In the genomic region with DNA sequence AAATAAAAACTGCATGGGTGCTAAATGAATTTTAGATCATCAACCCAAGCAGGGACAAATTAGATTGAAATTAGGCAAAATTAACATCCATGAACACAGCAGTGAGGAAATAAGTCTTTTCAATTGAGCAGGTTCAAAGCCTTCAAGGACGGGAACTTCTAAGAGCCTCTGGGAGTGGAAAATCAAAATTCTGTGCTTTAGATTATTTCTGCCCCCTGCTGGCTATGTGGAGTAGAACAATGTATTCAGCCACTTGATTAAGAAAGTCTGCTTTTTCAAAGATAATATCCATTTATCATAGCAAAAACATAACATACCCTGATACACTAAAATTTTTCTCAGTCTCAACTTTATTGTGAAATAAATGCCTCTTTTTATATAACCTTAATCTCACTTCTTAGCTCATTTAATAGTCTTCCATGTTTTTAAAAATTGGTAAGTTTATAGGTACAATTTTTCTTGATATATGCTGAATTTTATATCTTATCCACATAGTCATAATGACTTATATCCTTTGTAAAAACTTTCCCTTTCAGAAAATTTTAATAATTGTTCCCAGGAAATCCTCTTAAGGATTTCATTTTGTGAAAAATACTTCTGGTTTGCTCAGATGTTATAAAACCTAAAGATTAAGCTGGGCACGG, we compare ENCODE assay signal across 8 cellular contexts. TPM values are rescaled to one million over a fixed set of nuclear protein-coding genes. Genes with fewer than 3 reads are reported as not detected.
A peak's percentile ranks its signal among the peaks of the same experiment; 100 is the strongest.
DNase-seq lines count a peak whose midpoint lies in the region; ATAC-seq, FAIRE-seq and TF ChIP-seq lines count a peak whose summit lies in the region.

No MANE protein-coding gene starts in this region.

- no peaks in the 10 kb centered on the region for H3K27me3 ChIP-seq in right lobe of liver

- no peak overlapping the region for H3K27ac Mint-ChIP-seq in T-helper 2 cell treated with Interferon-gamma antibody and Interleukin-4, amounts not matched to agents 5 μg/mL and 100 μg/mL, for 36 hours
- H3K27ac Mint-ChIP-seq in stimulated activated naive B cell treated with anti-CD40 and anti-IgM and Interleukin-4, amounts not matched to agents 10 μg/mL and 1 μg/mL and 100 μg/mL, for 72 hours, result no peak overlapping the region

- no peaks in the 10 kb centered on the region for H3K9me3 ChIP-seq in A549
- H3K9me3 ChIP-seq in right lobe of liver, result no peaks in the 10 kb centered on the region

- DNase-seq in A549 (ENCODE audit: low read depth in 1 of 2, low spot score in 1 of 2) (peak; percentile 69 to 85), NCI-H2081 (lab: John Stamatoyannopoulos, UW) (peak; percentile 80 to 81), right lobe of liver (peak in 1 of 3 donors; percentile 51)
- DNase-seq in T-helper 2 cell treated with Interferon-gamma antibody and Interleukin-4, amounts not matched to agents 5 μg/mL and 100 μg/mL, for 36 hours (ENCODE audit: low spot score), result peak; percentile 21
- DNase-seq in stimulated activated naive B cell treated with anti-CD40 and anti-IgM and Interleukin-4, amounts not matched to agents 10 μg/mL and 1 μg/mL and 100 μg/mL, for 72 hours, result peak; percentile 8

- intact Hi-C loops in right lobe of liver (cut with DNase I), result loop anchor here in 1 of 2 donors (10.0 kb wide), 1 partner anchor 315 kb away; a partner anchor contains a TSS

- WGBS in A549 (ENCODE audit: missing lambda C conversion rate), result 51% methylated on average over 2 of the region's 2 CpGs
- WGBS in right lobe of liver (ENCODE audit: insufficient coverage, low coverage, low lambda C conversion rate, missing lambda C conversion rate), result 0% methylated on average over 1 of the region's 2 CpGs

- no peak for TF ChIP-seq EP300 in A549 (IDR thresholded peaks at IDR 0.05)

- no peaks in the 10 kb centered on the region for H3K36me3 Mint-ChIP-seq in T-helper 2 cell treated with Interferon-gamma antibody and Interleukin-4, amounts not matched to agents 5 μg/mL and 100 μg/mL, for 36 hours (ENCODE audit: low read depth)
- peaks cover 0 to 2% of the 10 kb centered on the region in 2 donors for H3K36me3 Mint-ChIP-seq in stimulated activated naive B cell treated with anti-CD40 and anti-IgM and Interleukin-4, amounts not matched to agents 10 μg/mL and 1 μg/mL and 100 μg/mL, for 72 hours

- no peaks in the 10 kb centered on the region for H3K9me3 Mint-ChIP-seq in T-helper 2 cell treated with Interferon-gamma antibody and Interleukin-4, amounts not matched to agents 5 μg/mL and 100 μg/mL, for 36 hours
- H3K9me3 Mint-ChIP-seq in stimulated activated naive B cell treated with anti-CD40 and anti-IgM and Interleukin-4, amounts not matched to agents 10 μg/mL and 1 μg/mL and 100 μg/mL, for 72 hours, result no peaks in the 10 kb centered on the region

- POLR2A ChIA-PET in A549 (lab: Yijun Ruan, JAX), result no interaction called here

- H3K36me3 ChIP-seq in right lobe of liver, result no peaks in the 10 kb centered on the region

- no peaks in the 10 kb centered on the region for H3K4me1 Mint-ChIP-seq in T-helper 2 cell treated with Interferon-gamma antibody and Interleukin-4, amounts not matched to agents 5 μg/mL and 100 μg/mL, for 36 hours (ENCODE audit: low read depth)
- H3K4me1 Mint-ChIP-seq in stimulated activated naive B cell treated with anti-CD40 and anti-IgM and Interleukin-4, amounts not matched to agents 10 μg/mL and 1 μg/mL and 100 μg/mL, for 72 hours, result peaks cover 2 to 6% of the 10 kb centered on the region in 2 donors

- no peak overlapping the region for H3K4me3 Mint-ChIP-seq in T-helper 2 cell treated with Interferon-gamma antibody and Interleukin-4, amounts not matched to agents 5 μg/mL and 100 μg/mL, for 36 hours
- H3K4me3 Mint-ChIP-seq in stimulated activated naive B cell treated with anti-CD40 and anti-IgM and Interleukin-4, amounts not matched to agents 10 μg/mL and 1 μg/mL and 100 μg/mL, for 72 hours, result no peak overlapping the region

- peak; percentile 83 for FAIRE-seq in A549 (lab: Jason Lieb, UNC)
- FAIRE-seq in colon (lab: Jason Lieb, UNC), result peak; percentile 61

- TF ChIP-seq CTCF in A549 (IDR thresholded peaks at IDR 0.05) (peak; percentile 93), GM12873 (IDR thresholded peaks at IDR 0.05; ENCODE audit: insufficient read depth, low read depth, low read length, missing control alignments) (peak; percentile 69), right lobe of liver (IDR thresholded peaks at IDR 0.05) (peak; percentile 76 to 85 (median 82))

- peak; percentile 54 to 68; a peak in 2 of 6 replicates for ATAC-seq in A549
- ATAC-seq in right lobe of liver, result peak; percentile 75 to 88 (median 81)
- ATAC-seq in stimulated activated naive B cell treated with anti-CD40 and anti-IgM and Interleukin-4, amounts not matched to agents 10 μg/mL and 1 μg/mL and 100 μg/mL, for 72 hours (replicated peaks), result peak; percentile 48 to 67
- ATAC-seq in GM19351 (IDR thresholded peaks at IDR 0.05; ENCODE audit: unreplicated experiment), result no peak

- H3K4me1 ChIP-seq in A549 (no peaks in the 10 kb centered on the region), right lobe of liver (no peaks in the 10 kb centered on the region)

- no peak overlapping the region for H3K4me2 ChIP-seq in A549

- peak; percentile 78 to 83 for TF ChIP-seq RAD21 in A549 (conservative IDR thresholded peaks at IDR 0.05 in 1 of 2, IDR thresholded peaks at IDR 0.05 in 1 of 2)

- TF ChIP-seq POLR2A in A549 (IDR thresholded peaks at IDR 0.05; ENCODE audit: low read length), result no peak
- no peak for TF ChIP-seq POLR2A in right lobe of liver (IDR thresholded peaks at IDR 0.05)

- H3K27ac ChIP-seq in A549, result no peak overlapping the region
- no peak overlapping the region for H3K27ac ChIP-seq in right lobe of liver

- H3K4me3 ChIP-seq in A549, result no peak overlapping the region
- H3K4me3 ChIP-seq in right lobe of liver, result no peak overlapping the region

- no peaks in the 10 kb centered on the region for H3K27me3 Mint-ChIP-seq in T-helper 2 cell treated with Interferon-gamma antibody and Interleukin-4, amounts not matched to agents 5 μg/mL and 100 μg/mL, for 36 hours (ENCODE audit: low read depth)
- H3K27me3 Mint-ChIP-seq in stimulated activated naive B cell treated with anti-CD40 and anti-IgM and Interleukin-4, amounts not matched to agents 10 μg/mL and 1 μg/mL and 100 μg/mL, for 72 hours, result no peaks in the 10 kb centered on the region

- CTCF ChIA-PET in A549 (lab: Yijun Ruan, JAX), result interaction anchor here (0.6 to 6.0 kb wide), 33 partner anchors 9 to 416 kb away, joined by 3 to 105 read pairs (median 3); a partner anchor contains a TSS

TF ChIP-seq in A549, 52 proteins besides CTCF, POLR2A, EP300 and RAD21:
- peak; percentile 91 for TF ChIP-seq SMC3 (IDR thresholded peaks at IDR 0.05)
- TF ChIP-seq TP53 (CRISPR knock-in tag; IDR thresholded peaks at IDR 0.05), result no peak

RNA-seq across cellular contexts. Expression of a gene that starts 28.1 kb away (rescaled TPM):
- polyA plus RNA-seq in A549 (2011; rRNA removed), result 105 and 118 TPM in 2 replicates
- 29.8 and 30.0 TPM in 2 replicates for polyA plus RNA-seq in A549 (2012; cell fraction: cytosol; rRNA removed)
- 26.3 and 40.7 TPM in 2 replicates for polyA plus RNA-seq in A549 (2012; cell fraction: nucleus; rRNA removed)
- 79.6 to 94.0 TPM (median 93.8 TPM) in 3 replicates for polyA plus RNA-seq in A549 (2017; fragmentation: RNase III; extraction: RNeasy Plus Mini Kit Qiagen cat#74134 plus additional on column Dnase treatment)
- 48.4 and 76.4 TPM in 2 replicates for polyA minus RNA-seq in A549 (2011; rRNA and poly(A)+ RNA removed)
- 10 to 100 TPM; 15.8 to 22.1 (median 19.5) TPM for total RNA-seq in right lobe of liver
